ENCODE assay signal across 19 cellular contexts in genomic region chr2:160174322-160174721, GRCh38. TPM values are rescaled to one million over a fixed set of nuclear protein-coding genes. Genes with fewer than 3 reads are reported as not detected.
A peak's percentile ranks its signal among the peaks of the same experiment; 100 is the strongest.
DNase-seq lines count a peak whose midpoint lies in the region; ATAC-seq and TF ChIP-seq lines count a peak whose summit lies in the region.
"Had no signal": no experiment of that assay in that cellular context is flagged by ENCODE, and none has a peak within 500 bp of the region (broad histone marks: within the 10 kb centered on the region; RNA-seq: fewer than 3 reads in every experiment).

No MANE protein-coding gene starts in this region.

- peaks cover 17% of the 10 kb centered on the region for H3K4me1 Mint-ChIP-seq in nephron progenitor cell
- H3K4me1 Mint-ChIP-seq: CD8-positive, alpha-beta memory T cell had no signal

- peaks cover 46% of the 10 kb centered on the region for H3K36me3 ChIP-seq in mammary epithelial cell (ENCODE audit: insufficient read depth, low read length)
- no peaks in the 10 kb centered on the region for H3K36me3 ChIP-seq in breast epithelium
- H3K36me3 ChIP-seq in upper lobe of right lung: no peaks in the 10 kb centered on the region
- H3K36me3 ChIP-seq: BLaER1 had no signal

- no peak overlapping the region for H2AFZ ChIP-seq in mammary epithelial cell (ENCODE audit: low read depth, low read length)

- H3K9me3 Mint-ChIP-seq in nephron progenitor cell: no peaks in the 10 kb centered on the region
- H3K9me3 Mint-ChIP-seq: CD8-positive, alpha-beta memory T cell; HFFc6 had no signal

- CTCF ChIA-PET in mammary epithelial cell (lab: Charles Lee; ENCODE audit: low non-redundant PET): interaction anchor here (0.6 kb wide), 1 partner anchor 821 kb away, joined by 4 read pairs; no protein-coding TSS in a partner anchor

- no peak overlapping the region for H3K4me3 Mint-ChIP-seq in nephron progenitor cell
- H3K4me3 Mint-ChIP-seq: CD8-positive, alpha-beta memory T cell; HFFc6 had no signal

- DNase-seq in mammary epithelial cell: peak; percentile 52
- no peak for DNase-seq in breast epithelium (ENCODE audit: low spot score in 2 of 2)
- DNase-seq in foreskin keratinocyte: peak in 1 of 2 donors; percentile 50
- DNase-seq in nephron progenitor cell: no peak
- DNase-seq in UCSD-AML1 (lab: John Stamatoyannopoulos, UW; ENCODE audit: unreplicated experiment): no peak
- DNase-seq in upper lobe of right lung: no peak
- no peak for DNase-seq in inferior parietal cortex (ENCODE audit: extremely low spot score)
- no peak for DNase-seq in activated gamma-delta T cell treated with Interleukin-2 at 50 U/mL for 16 hours
- DNase-seq: AML-193; Caco-2; CD8-positive, alpha-beta memory T cell; DND-41; GDM1; HCEC 1CT; HFFc6 had no signal

- dilution Hi-C loops in mammary epithelial cell (cut with HindIII; ENCODE audit: low sequenced_read_pairs): no loop called here

- no peak for TF ChIP-seq POLR2A in breast epithelium (IDR thresholded peaks at IDR 0.05)

- H3K4me3 ChIP-seq in mammary epithelial cell (replicated peaks in 1 of 3; ENCODE audit: insufficient read depth in 1 of 3, low read depth in 2 of 3, low read length in 3 of 3) (no peak overlapping the region), breast epithelium (no peak overlapping the region), upper lobe of right lung (no peak overlapping the region)
- H3K4me3 ChIP-seq: BLaER1 had no signal

- H3K9me3 ChIP-seq in mammary epithelial cell (replicated peaks; ENCODE audit: insufficient read depth, low read length) (no peaks in the 10 kb centered on the region), breast epithelium (no peaks in the 10 kb centered on the region), upper lobe of right lung (no peaks in the 10 kb centered on the region)
- H3K9me3 ChIP-seq: BLaER1, Caco-2 had no signal

- 67% methylated on average over 3 of the region's 3 CpGs for WGBS in mammary epithelial cell (ENCODE audit: low coverage, missing lambda C conversion rate)

- H3K4me1 ChIP-seq in mammary epithelial cell (ENCODE audit: insufficient read depth, low read length): peaks cover 23% of the 10 kb centered on the region
- H3K4me1 ChIP-seq in breast epithelium: no peaks in the 10 kb centered on the region
- H3K4me1 ChIP-seq in foreskin keratinocyte: peaks cover 15% of the 10 kb centered on the region
- no peaks in the 10 kb centered on the region for H3K4me1 ChIP-seq in upper lobe of right lung
- H3K4me1 ChIP-seq: BLaER1 had no signal

- H3K4me2 ChIP-seq in mammary epithelial cell (ENCODE audit: insufficient read depth, low read depth, low read length): no peak overlapping the region
- H3K4me2 ChIP-seq: BLaER1 had no signal

- peaks cover 51% of the 10 kb centered on the region for H3K79me2 ChIP-seq in mammary epithelial cell (ENCODE audit: insufficient read depth, low read length)

- in situ Hi-C loops in mammary epithelial cell (cut with MboI; ENCODE audit: low sequenced_read_pairs in 2 of 2): no loop called here

- H3K9ac ChIP-seq in mammary epithelial cell (ENCODE audit: insufficient read depth, low read length): no peak overlapping the region
- H3K9ac ChIP-seq: BLaER1 had no signal

- H3K27me3 ChIP-seq in mammary epithelial cell (ENCODE audit: insufficient read depth, low read length) (no peaks in the 10 kb centered on the region), breast epithelium (no peaks in the 10 kb centered on the region), foreskin keratinocyte (no peaks in the 10 kb centered on the region), upper lobe of right lung (no peaks in the 10 kb centered on the region)
- H3K27me3 ChIP-seq: BLaER1 had no signal

- peak overlapping the region; percentile 40 for H3K27ac Mint-ChIP-seq in nephron progenitor cell
- H3K27ac Mint-ChIP-seq: CD8-positive, alpha-beta memory T cell; HFFc6 had no signal

- H3K27me3 Mint-ChIP-seq in nephron progenitor cell (ENCODE audit: low read depth, poor library complexity): no peaks in the 10 kb centered on the region

- no peaks in the 10 kb centered on the region for H4K20me1 ChIP-seq in mammary epithelial cell (ENCODE audit: insufficient read depth, low read length)
- H4K20me1 ChIP-seq: BLaER1 had no signal

- BruUV-seq in mammary epithelial cell (replicated peaks; lab: Mats Ljungman, UMichigan): no TSS peak

- ATAC-seq in foreskin keratinocyte: peak; percentile 60
- ATAC-seq in upper lobe of right lung: no peak

- no peaks in the 10 kb centered on the region for H3K36me3 Mint-ChIP-seq in nephron progenitor cell (ENCODE audit: low read depth)
- H3K36me3 Mint-ChIP-seq: CD8-positive, alpha-beta memory T cell had no signal

- H3K27ac ChIP-seq in mammary epithelial cell (ENCODE audit: insufficient read depth, low read depth, low read length) (peak overlapping the region; percentile 46), breast epithelium (no peak overlapping the region), foreskin keratinocyte (no peak overlapping the region), upper lobe of right lung (no peak overlapping the region)
- H3K27ac ChIP-seq: 22Rv1, BLaER1, HL-60 had no signal

- intact Hi-C loops in mammary epithelial cell (cut with micrococcal nuclease): no loop called here
- intact Hi-C loops in breast epithelium (cut with DNase I; ENCODE audit: low total_unique reads): no loop called here
- intact Hi-C loops in upper lobe of right lung (cut with DNase I): no loop called here

- TF ChIP-seq CTCF in mammary epithelial cell (conservative IDR thresholded peaks at IDR 0.05 in 1 of 2, IDR thresholded peaks at IDR 0.05 in 1 of 2; ENCODE audit: extremely low read depth in 1 of 2, insufficient read depth in 1 of 2, low read depth in 1 of 2, low read length in 2 of 2) (no peak), breast epithelium (IDR thresholded peaks at IDR 0.05) (no peak), foreskin keratinocyte (conservative IDR thresholded peaks at IDR 0.05) (no peak), nephron progenitor cell (IDR thresholded peaks at IDR 0.05) (no peak), upper lobe of right lung (IDR thresholded peaks at IDR 0.05) (no peak)

RNA-seq across cellular contexts. Expression of gene ITGB6, which starts 25.8 kb away (rescaled TPM):
- 100 to 1,000 TPM; 186 to 461 TPM for total RNA-seq in mammary epithelial cell
- 162 TPM for polyA plus RNA-seq in mammary epithelial cell
- 233 TPM for polyA minus RNA-seq in mammary epithelial cell
- total RNA-seq in breast epithelium: 10 to 100 TPM in 2 of 3 donors, under 1 TPM in 1; 0.16 to 46.1 (median 16.7) TPM
- total RNA-seq in foreskin keratinocyte: 41.2 and 113 TPM in 2 replicates
- 13.9 and 31.2 TPM in 2 replicates for polyA plus RNA-seq in foreskin keratinocyte
- 109 TPM for total RNA-seq in upper lobe of right lung
- total RNA-seq: CD8-positive, alpha-beta memory T cell; H4 had no signal
- polyA plus RNA-seq: CD8-positive, alpha-beta memory T cell had no signal
